In genomic region chr1:33895396-33895795, GRCh38 we compare ENCODE assay signal across 20 cellular contexts. TPM values are rescaled to one million over a fixed set of nuclear protein-coding genes. Genes with fewer than 3 reads are reported as not detected.
DNase-seq lines count a peak whose midpoint lies in the region; ATAC-seq and TF ChIP-seq lines count a peak whose summit lies in the region.
"Had no signal": no experiment of that assay in that cellular context is flagged by ENCODE, and none has a peak within 500 bp of the region (broad histone marks: within the 10 kb centered on the region; RNA-seq: fewer than 3 reads in every experiment).

No MANE protein-coding gene starts in this region.

- H3K4me3 ChIP-seq in right atrium auricular region, result no peak overlapping the region
- H3K4me3 ChIP-seq in coronary artery, result no peak overlapping the region
- H3K4me3 ChIP-seq in neural progenitor cell, result no peak overlapping the region
- no peak overlapping the region for H3K4me3 ChIP-seq in dorsolateral prefrontal cortex
- H3K4me3 ChIP-seq: A549, BLaER1 had no signal

- H3K36me3 ChIP-seq in right atrium auricular region (no peaks in the 10 kb centered on the region), neural progenitor cell (no peaks in the 10 kb centered on the region)
- H3K36me3 ChIP-seq: BLaER1 had no signal

- peaks cover 0 to 13% of the 10 kb centered on the region in 2 donors for H3K4me1 ChIP-seq in right atrium auricular region
- peaks cover 5% of the 10 kb centered on the region for H3K4me1 ChIP-seq in neural progenitor cell
- H3K4me1 ChIP-seq: A549, BLaER1 had no signal

- peak; percentile 36 for DNase-seq in right atrium auricular region (ENCODE audit: low spot score)
- DNase-seq in cardiac septum (ENCODE audit: low spot score), result no peak
- peak; percentile 52 for DNase-seq in coronary artery (ENCODE audit: low spot score)
- peak; percentile 18 for DNase-seq in neural progenitor cell (ENCODE audit: low spot score)
- DNase-seq in putamen (ENCODE audit: low spot score), result no peak
- DNase-seq in activated CD4-positive, alpha-beta T cell treated with anti-CD3 and anti-CD28 coated beads, Interleukin-2, amount 50 U/mL, for 1 hour, result no peak
- DNase-seq in dorsolateral prefrontal cortex, result no peak
- DNase-seq: CD4-positive, alpha-beta memory T cell; DMS153; DMS79; GF-D8; GOT3; H9 had no signal

- no peak for ATAC-seq in GM19351 (IDR thresholded peaks at IDR 0.05; ENCODE audit: unreplicated experiment)
- ATAC-seq: A549 had no signal

- intact Hi-C loops in cardiac septum (cut with DNase I), result loop anchor here (10.0 kb wide), 1 partner anchor 131 kb away; no protein-coding TSS in a partner anchor
- intact Hi-C loops in dorsolateral prefrontal cortex (cut with DNase I), result no loop called here

- TF ChIP-seq CTCF in right atrium auricular region (IDR thresholded peaks at IDR 0.05), result no peak
- no peak for TF ChIP-seq CTCF in coronary artery (IDR thresholded peaks at IDR 0.05)
- no peak for TF ChIP-seq CTCF in neural progenitor cell (IDR thresholded peaks at IDR 0.05)
- no peak for TF ChIP-seq CTCF in dorsolateral prefrontal cortex (IDR thresholded peaks at IDR 0.05 in 54 of 56, conservative IDR thresholded peaks at IDR 0.05 in 2 of 56; ENCODE audit: low read depth in 1 of 56, partially characterized antibody in 56 of 56)

- H3K27me3 ChIP-seq in right atrium auricular region (no peaks in the 10 kb centered on the region), neural progenitor cell (no peaks in the 10 kb centered on the region), dorsolateral prefrontal cortex (no peaks in the 10 kb centered on the region)
- H3K27me3 ChIP-seq: BLaER1 had no signal

- H3K9ac ChIP-seq in neural progenitor cell, result no peak overlapping the region
- H3K9ac ChIP-seq: BLaER1 had no signal

- H4K20me1 ChIP-seq in neural progenitor cell (ENCODE audit: low read depth), result no peaks in the 10 kb centered on the region
- H4K20me1 ChIP-seq: BLaER1 had no signal

- no peaks in the 10 kb centered on the region for H3F3A ChIP-seq in neural progenitor cell (ENCODE audit: low read depth)

- H2AFZ ChIP-seq in neural progenitor cell (replicated peaks), result no peak overlapping the region

- H3K27ac Mint-ChIP-seq in neural progenitor cell, result peak overlapping the region; percentile 6
- H3K27ac Mint-ChIP-seq: CD14-positive monocyte, H9, IgD-negative memory B cell had no signal

- H3K36me3 Mint-ChIP-seq in neural progenitor cell, result no peaks in the 10 kb centered on the region
- H3K36me3 Mint-ChIP-seq: CD14-positive monocyte; CD4-positive, alpha-beta memory T cell; IgD-negative memory B cell had no signal

- no peak overlapping the region for H3K4me3 Mint-ChIP-seq in neural progenitor cell
- H3K4me3 Mint-ChIP-seq: CD14-positive monocyte; CD4-positive, alpha-beta memory T cell; H9; IgD-negative memory B cell had no signal

- peaks cover 20% of the 10 kb centered on the region for H3K4me1 Mint-ChIP-seq in neural progenitor cell
- H3K4me1 Mint-ChIP-seq: CD14-positive monocyte; CD4-positive, alpha-beta memory T cell had no signal

- H3K27me3 Mint-ChIP-seq in neural progenitor cell (ENCODE audit: insufficient read depth, low read depth), result peaks cover 3% of the 10 kb centered on the region
- H3K27me3 Mint-ChIP-seq: IgD-negative memory B cell had no signal

- no peak overlapping the region for H3K27ac ChIP-seq in right atrium auricular region
- no peak overlapping the region for H3K27ac ChIP-seq in coronary artery
- no peak overlapping the region for H3K27ac ChIP-seq in neural progenitor cell
- H3K27ac ChIP-seq in dorsolateral prefrontal cortex, result no peak overlapping the region
- H3K27ac ChIP-seq: 22Rv1, A549, BLaER1 had no signal

- H3K79me2 ChIP-seq in neural progenitor cell (ENCODE audit: low read depth), result no peaks in the 10 kb centered on the region

- H3K9me3 ChIP-seq in right atrium auricular region (no peaks in the 10 kb centered on the region), neural progenitor cell (ENCODE audit: low read depth) (no peaks in the 10 kb centered on the region)
- H3K9me3 ChIP-seq: A549, BLaER1 had no signal

- no peak overlapping the region for H3K4me2 ChIP-seq in neural progenitor cell
- H3K4me2 ChIP-seq: A549, BLaER1 had no signal

- peaks cover 2% of the 10 kb centered on the region for H3K9me3 Mint-ChIP-seq in neural progenitor cell

RNA-seq across cellular contexts. Expression of gene HMGB4, which starts 31.5 kb away (rescaled TPM):
- total RNA-seq in right atrium auricular region (not detected), cardiac septum (not detected), neural progenitor cell (ENCODE audit: low replicate concordance) (not detected in 2 replicates), dorsolateral prefrontal cortex (not detected)
- total RNA-seq: CD4-positive, alpha-beta memory T cell; Daoy; H9 had no signal

Comparison
In these comparisons a context has a peak if more than half of its experiments do, and no peak if none do; other contexts are left out.
1. DNase-seq: peak in right atrium auricular region (single experiment), coronary artery (single experiment) and neural progenitor cell (single experiment); none in cardiac septum (single experiment), putamen (single experiment), activated CD4-positive, alpha-beta T cell treated with anti-CD3 and anti-CD28 coated beads, Interleukin-2, amount 50 U/mL, for 1 hour (single experiment) and dorsolateral prefrontal cortex (0 of 10).